In the genomic region with DNA sequence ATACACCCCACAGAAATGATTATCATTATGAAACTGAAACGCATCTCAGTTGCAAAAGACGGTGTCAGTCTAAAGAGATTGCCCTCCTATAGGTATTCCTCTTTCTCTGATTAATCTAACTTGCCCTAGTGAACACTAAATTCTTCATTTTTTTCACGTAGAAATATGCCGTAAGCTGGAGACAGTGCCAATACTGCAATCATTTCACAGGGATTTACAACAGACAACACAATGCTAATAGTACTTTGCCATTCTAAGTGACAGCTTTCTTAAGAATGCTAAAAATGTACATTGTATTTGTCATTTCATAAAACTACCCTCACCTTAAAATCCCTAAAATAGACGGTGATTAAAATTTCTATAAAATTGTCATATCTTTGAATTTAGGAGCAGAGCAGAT, we compare ENCODE assay signal across 17 cellular contexts. TPM values are rescaled to one million over a fixed set of nuclear protein-coding genes. Genes with fewer than 3 reads are reported as not detected.
DNase-seq lines count a peak whose midpoint lies in the region; ATAC-seq and TF ChIP-seq lines count a peak whose summit lies in the region.
"Had no signal": no experiment of that assay in that cellular context is flagged by ENCODE, and none has a peak within 500 bp of the region (broad histone marks: within the 10 kb centered on the region; RNA-seq: fewer than 3 reads in every experiment).

No MANE protein-coding gene starts in this region.

- H3K9me3 ChIP-seq in SJCRH30 (replicated peaks), result no peaks in the 10 kb centered on the region
- H3K9me3 ChIP-seq in effector memory CD4-positive, alpha-beta T cell (ENCODE audit: control insufficient read depth, low read length), result no peaks in the 10 kb centered on the region
- H3K9me3 ChIP-seq: BLaER1 had no signal

- peaks cover 7% of the 10 kb centered on the region for H3K4me1 Mint-ChIP-seq in activated naive CD8-positive, alpha-beta T cell treated with anti-CD3 and anti-CD28 coated beads, Interleukin-2, amount 50 U/mL, for 24 hours

- H3K27ac ChIP-seq in ACC112 (ENCODE audit: low read depth, low read length) (peak overlapping the region; percentile 63), SJCRH30 (peak overlapping the region; percentile 85)
- H3K27ac ChIP-seq in effector memory CD4-positive, alpha-beta T cell (ENCODE audit: insufficient read depth, low read length, poor library complexity, severe bottlenecking), result no peak overlapping the region
- H3K27ac ChIP-seq: BLaER1 had no signal

- H3K36me3 Mint-ChIP-seq in activated naive CD8-positive, alpha-beta T cell treated with anti-CD3 and anti-CD28 coated beads, Interleukin-2, amount 50 U/mL, for 24 hours (ENCODE audit: low read depth), result no peaks in the 10 kb centered on the region

- H3K4me3 ChIP-seq in ACC112 (ENCODE audit: low read depth, low read length), result peak overlapping the region; percentile 96
- no peak overlapping the region for H3K4me3 ChIP-seq in SJCRH30
- peak overlapping the region; percentile 10 for H3K4me3 ChIP-seq in fibroblast of the aortic adventitia (ENCODE audit: low read depth, low read length)
- H3K4me3 ChIP-seq in skeletal muscle cell (ENCODE audit: low read depth, low read length), result peak overlapping the region; percentile 1
- no peak overlapping the region for H3K4me3 ChIP-seq in effector memory CD4-positive, alpha-beta T cell (ENCODE audit: insufficient read depth, low read depth, low read length, poor library complexity, severe bottlenecking)
- H3K4me3 ChIP-seq: BLaER1, GM23338 had no signal

- no peak overlapping the region for H3K27ac Mint-ChIP-seq in activated naive CD8-positive, alpha-beta T cell treated with anti-CD3 and anti-CD28 coated beads, Interleukin-2, amount 50 U/mL, for 24 hours
- H3K27ac Mint-ChIP-seq: GM23338 had no signal

- no peak for ATAC-seq in activated naive CD8-positive, alpha-beta T cell treated with anti-CD3 and anti-CD28 coated beads, Interleukin-2, amount 50 U/mL, for 24 hours
- ATAC-seq: GM23338 had no signal

- no peak for TF ChIP-seq CTCF in fibroblast of the aortic adventitia (IDR thresholded peaks at IDR 0.05; ENCODE audit: insufficient read depth, low read length)

- H3K9me3 Mint-ChIP-seq in activated naive CD8-positive, alpha-beta T cell treated with anti-CD3 and anti-CD28 coated beads, Interleukin-2, amount 50 U/mL, for 24 hours, result no peaks in the 10 kb centered on the region

- peaks cover 54% of the 10 kb centered on the region for H3K27me3 Mint-ChIP-seq in activated naive CD8-positive, alpha-beta T cell treated with anti-CD3 and anti-CD28 coated beads, Interleukin-2, amount 50 U/mL, for 24 hours

- H3K27me3 ChIP-seq in ACC112 (ENCODE audit: insufficient read depth, low read length) (no peaks in the 10 kb centered on the region), SJCRH30 (no peaks in the 10 kb centered on the region)
- H3K27me3 ChIP-seq in effector memory CD4-positive, alpha-beta T cell (replicated peaks; ENCODE audit: control insufficient read depth, insufficient read depth, low read length, poor library complexity, severe bottlenecking), result peaks cover 42% of the 10 kb centered on the region

- no peak overlapping the region for H3K4me3 Mint-ChIP-seq in activated naive CD8-positive, alpha-beta T cell treated with anti-CD3 and anti-CD28 coated beads, Interleukin-2, amount 50 U/mL, for 24 hours
- H3K4me3 Mint-ChIP-seq: CD8-positive, alpha-beta memory T cell; GM23338 had no signal

- DNase-seq in SJCRH30 (no peak), fibroblast of the aortic adventitia (ENCODE audit: low read depth) (peak; percentile 51), skeletal muscle cell (ENCODE audit: low read depth) (no peak), retina (no peak)
- DNase-seq in effector memory CD4-positive, alpha-beta T cell, result no peak
- DNase-seq in activated naive CD8-positive, alpha-beta T cell treated with anti-CD3 and anti-CD28 coated beads, Interleukin-2, amount 50 U/mL, for 24 hours, result no peak
- DNase-seq in activated CD8-positive, alpha-beta memory T cell treated with anti-CD3 and anti-CD28 coated beads for 24 hours, result no peak
- DNase-seq: CD8-positive, alpha-beta memory T cell; GF-D8; KG1; NCI-H1092; NCI-H2227 treated with DMSO at 0.1 percent for 48 hours; NCI-H69 had no signal

- peaks cover 78% of the 10 kb centered on the region for H3K79me2 ChIP-seq in ACC112 (ENCODE audit: control insufficient read depth, insufficient read depth, low read length, unreplicated experiment)

- peak overlapping the region; percentile 16 for H2AFZ ChIP-seq in ACC112 (ENCODE audit: low read length, unreplicated experiment)
- H2AFZ ChIP-seq: GM23338 had no signal

- H3K36me3 ChIP-seq in ACC112 (ENCODE audit: insufficient read depth, low read length) (no peaks in the 10 kb centered on the region), SJCRH30 (no peaks in the 10 kb centered on the region)
- H3K36me3 ChIP-seq in effector memory CD4-positive, alpha-beta T cell (ENCODE audit: control insufficient read depth, insufficient read depth, low read length), result no peaks in the 10 kb centered on the region
- H3K36me3 ChIP-seq: BLaER1 had no signal

- H3K4me1 ChIP-seq in ACC112 (ENCODE audit: control insufficient read depth, insufficient read depth, low read length, unreplicated experiment) (peaks cover 50% of the 10 kb centered on the region), SJCRH30 (peaks cover 64% of the 10 kb centered on the region)
- peaks cover 4% of the 10 kb centered on the region for H3K4me1 ChIP-seq in effector memory CD4-positive, alpha-beta T cell (ENCODE audit: control insufficient read depth, insufficient read depth, low read length, poor library complexity, severe bottlenecking)

RNA-seq across cellular contexts. Expression of a gene that starts 9.2 kb away (rescaled TPM):
- total RNA-seq in SJCRH30 (2014; rRNA removed; shearing (Covaris generic)), result 13.1 and 13.2 TPM in 2 replicates
- total RNA-seq in fibroblast of the aortic adventitia (ENCODE audit: low replicate concordance), result 5.2 and 14.7 TPM in 2 replicates
- total RNA-seq: CD8-positive, alpha-beta memory T cell; M059J had no signal

Comparison
In these comparisons a context has a peak if more than half of its experiments do, and no peak if none do; other contexts are left out.
1. H3K4me3 ChIP-seq: peak in ACC112 (single experiment), fibroblast of the aortic adventitia (single experiment) and skeletal muscle cell (single experiment); none in SJCRH30 (single experiment) and effector memory CD4-positive, alpha-beta T cell (single experiment).